Comparison of ENCODE assay signal across 9 cellular contexts in the genomic region with DNA sequence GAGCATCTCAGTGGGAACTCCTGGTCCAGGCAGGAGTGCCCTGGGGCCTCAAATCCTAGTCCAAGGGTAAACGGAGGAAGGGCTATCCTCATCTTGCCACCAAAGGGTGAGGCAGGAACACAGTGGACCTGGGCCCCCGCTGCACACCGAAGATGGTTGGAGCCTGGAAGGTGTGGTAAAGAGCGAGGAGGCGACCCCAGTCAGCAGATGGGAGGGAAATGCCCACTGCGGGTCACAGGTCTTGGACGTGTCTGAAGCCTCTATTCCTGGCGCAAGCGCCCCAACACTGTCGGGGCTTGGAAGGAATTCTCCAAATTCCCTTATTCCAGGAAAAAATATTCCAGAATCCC. TPM values are rescaled to one million over a fixed set of nuclear protein-coding genes. Genes with fewer than 3 reads are reported as not detected.
DNase-seq lines count a peak whose midpoint lies in the region; ATAC-seq and TF ChIP-seq lines count a peak whose summit lies in the region.
"Had no signal": no experiment of that assay in that cellular context is flagged by ENCODE, and none has a peak within 500 bp of the region (broad histone marks: within the 10 kb centered on the region; RNA-seq: fewer than 3 reads in every experiment).

No MANE protein-coding gene starts in this region.

- ATAC-seq in foreskin keratinocyte, result no peak

- intact Hi-C loops in prostate gland (cut with DNase I), result no loop called here

- H3K9me3 ChIP-seq in prostate gland, result no peaks in the 10 kb centered on the region

- TF ChIP-seq POLR2A in prostate gland (IDR thresholded peaks at IDR 0.05), result no peak

- peak overlapping the region; percentile 79 to 84 for H3K4me3 ChIP-seq in prostate gland

- TF ChIP-seq CTCF in VCaP (conservative IDR thresholded peaks at IDR 0.05), result no peak
- no peak for TF ChIP-seq CTCF in foreskin keratinocyte (conservative IDR thresholded peaks at IDR 0.05)
- TF ChIP-seq CTCF in prostate gland (IDR thresholded peaks at IDR 0.05), result no peak

- H3K4me1 ChIP-seq in foreskin keratinocyte, result no peaks in the 10 kb centered on the region
- peaks cover 7% of the 10 kb centered on the region for H3K4me1 ChIP-seq in prostate gland (replicated peaks)

- H3K27ac ChIP-seq in VCaP (peak overlapping the region; percentile 71; the same call in 1 of the 2 replicates), foreskin keratinocyte (peak overlapping the region; percentile 57), prostate gland (peak overlapping the region; percentile 93 to 96)

- DNase-seq in ELF-1 (ENCODE audit: low read depth, low spot score) (peak; percentile 27), foreskin keratinocyte (no peak), prostate gland (ENCODE audit: low spot score) (no peak), SIG-M5 treated with dmso at 0.1 percent for 504 hours (lab: John Stamatoyannopoulos, UW; ENCODE audit: unreplicated experiment) (no peak), retina (no peak), GDM1 (lab: John Stamatoyannopoulos, UW) (no peak), dermis blood vessel endothelial cell (no peak)
- DNase-seq: NCI-H524 treated with DMSO at 0.1 percent for 48 hours had no signal

- H3K27me3 ChIP-seq in foreskin keratinocyte (no peaks in the 10 kb centered on the region), prostate gland (replicated peaks; ENCODE audit: insufficient read depth) (no peaks in the 10 kb centered on the region)

- 19% methylated on average over 10 of the region's 10 CpGs for WGBS in prostate gland

- no peaks in the 10 kb centered on the region for H3K36me3 ChIP-seq in prostate gland

RNA-seq across cellular contexts. Expression of a gene that starts 38.5 kb away (rescaled TPM):
- total RNA-seq in foreskin keratinocyte, result 4.5 and 6.6 TPM in 2 replicates
- 1.6 and 2.2 TPM in 2 replicates for polyA plus RNA-seq in foreskin keratinocyte
- total RNA-seq in prostate gland, result 10 to 100 TPM in 1 of 2 donors, 1 to 10 TPM in 1; 7.9 to 18.2 TPM
- 16.4 and 21.4 TPM in 2 replicates for total RNA-seq in dermis blood vessel endothelial cell
